ENCODE assay signal across 1 cellular context in genomic region chr6:26594730-26595632, GRCh38.
TF ChIP-seq lines count a peak whose summit lies in the region.

No MANE protein-coding gene starts in this region.

TF ChIP-seq in HepG2, 621 proteins besides CTCF, POLR2A, EP300 and RAD21 (continued from another document and continues in another):
- TF ChIP-seq ZNF362 (CRISPR knock-in tag; IDR thresholded peaks at IDR 0.05; ENCODE audit: borderline replicate concordance) (no peak), ZSCAN20 (CRISPR knock-in tag; IDR thresholded peaks at IDR 0.05; ENCODE audit: borderline replicate concordance) (no peak), NAIF1 (CRISPR knock-in tag; IDR thresholded peaks at IDR 0.05; ENCODE audit: borderline replicate concordance) (no peak), ZNF557 (CRISPR knock-in tag; IDR thresholded peaks at IDR 0.05) (0 out of 2 replicates have a peak, but pooled peaks have one; percentile 23), GATAD2A (CRISPR knock-in tag; IDR thresholded peaks at IDR 0.05) (peak; percentile 34; the same call in 1 of the 2 replicates), SALL1 (CRISPR knock-in tag; IDR thresholded peaks at IDR 0.05) (no peak), KDM1A (CRISPR knock-in tag; IDR thresholded peaks at IDR 0.05) (0 out of 2 replicates have a peak, but pooled peaks have one; percentile 17), HIVEP1 (CRISPR knock-in tag; IDR thresholded peaks at IDR 0.05) (no peak), NR0B2 (CRISPR knock-in tag; IDR thresholded peaks at IDR 0.05) (no peak), ZNF724P (CRISPR knock-in tag; IDR thresholded peaks at IDR 0.05; ENCODE audit: borderline replicate concordance) (no peak), SIX1 (CRISPR knock-in tag; IDR thresholded peaks at IDR 0.05; ENCODE audit: borderline replicate concordance) (no peak), SP140L (CRISPR knock-in tag; IDR thresholded peaks at IDR 0.05; ENCODE audit: borderline replicate concordance) (no peak), NR2F2 (IDR thresholded peaks at IDR 0.05; ENCODE audit: borderline replicate concordance, low read depth) (no peak), ZNF451 (CRISPR knock-in tag; IDR thresholded peaks at IDR 0.05) (no peak), NCOA1 (CRISPR knock-in tag; IDR thresholded peaks at IDR 0.05) (no peak), MTF2 (CRISPR knock-in tag; IDR thresholded peaks at IDR 0.05; ENCODE audit: borderline replicate concordance) (no peak), TCF12 (IDR thresholded peaks at IDR 0.05) (no peak), TCF12 (CRISPR knock-in tag; IDR thresholded peaks at IDR 0.05) (no peak), ZNF18 (CRISPR knock-in tag; IDR thresholded peaks at IDR 0.05; ENCODE audit: insufficient replicate concordance) (no peak), EHMT2 (IDR thresholded peaks at IDR 0.05; ENCODE audit: borderline replicate concordance, low read depth, low read length) (no peak), RCOR2 (CRISPR knock-in tag; IDR thresholded peaks at IDR 0.05) (no peak), MEIS1 (CRISPR knock-in tag; IDR thresholded peaks at IDR 0.05; ENCODE audit: borderline replicate concordance) (no peak), ZNF121 (CRISPR knock-in tag; IDR thresholded peaks at IDR 0.05) (no peak), NFYC (CRISPR knock-in tag; IDR thresholded peaks at IDR 0.05) (no peak), HMG20B (CRISPR knock-in tag; conservative IDR thresholded peaks at IDR 0.05) (0 out of 2 replicates have a peak, but pooled peaks have one; percentile 12), ZNF335 (CRISPR knock-in tag; IDR thresholded peaks at IDR 0.05) (peak; percentile 61; the same call in 1 of the 2 replicates), GRHL1 (CRISPR knock-in tag; conservative IDR thresholded peaks at IDR 0.05) (no peak), ATF1 (CRISPR knock-in tag; IDR thresholded peaks at IDR 0.05) (0 out of 2 replicates have a peak, but pooled peaks have one; percentile 20), ZFP1 (CRISPR knock-in tag; IDR thresholded peaks at IDR 0.05) (no peak), ADNP (CRISPR knock-in tag; IDR thresholded peaks at IDR 0.05) (0 out of 2 replicates have a peak, but pooled peaks have one; percentile 27), ZNF576 (CRISPR knock-in tag; IDR thresholded peaks at IDR 0.05) (no peak), DRAP1 (CRISPR knock-in tag; IDR thresholded peaks at IDR 0.05) (0 out of 2 replicates have a peak, but pooled peaks have one; percentile 39), RBM39 (IDR thresholded peaks at IDR 0.05; ENCODE audit: low read depth, low read length, poor library complexity, severe bottlenecking) (no peak), MED1 (CRISPR knock-in tag; IDR thresholded peaks at IDR 0.05) (0 out of 2 replicates have a peak, but pooled peaks have one; percentile 19), ZNF678 (CRISPR knock-in tag; IDR thresholded peaks at IDR 0.05) (no peak), ZFP36 (IDR thresholded peaks at IDR 0.05; ENCODE audit: borderline replicate concordance, low read depth, low read length, partially characterized antibody) (no peak), PTBP1 (IDR thresholded peaks at IDR 0.05; ENCODE audit: low read depth, low read length, poor library complexity, severe bottlenecking) (no peak), ZNF160 (CRISPR knock-in tag; IDR thresholded peaks at IDR 0.05) (no peak), ZNF276 (CRISPR knock-in tag; IDR thresholded peaks at IDR 0.05; ENCODE audit: low read depth) (no peak), MAFF (IDR thresholded peaks at IDR 0.05; ENCODE audit: low read depth, low read length) (no peak), ZNF224 (CRISPR knock-in tag; IDR thresholded peaks at IDR 0.05) (no peak), SKI (IDR thresholded peaks at IDR 0.05; ENCODE audit: partially characterized antibody) (no peak), LCORL (IDR thresholded peaks at IDR 0.05) (no peak), LCORL (CRISPR knock-in tag; IDR thresholded peaks at IDR 0.05) (no peak), ZBTB39 (CRISPR knock-in tag; IDR thresholded peaks at IDR 0.05) (no peak), PATZ1 (CRISPR knock-in tag; IDR thresholded peaks at IDR 0.05) (no peak), ZNF672 (CRISPR knock-in tag; IDR thresholded peaks at IDR 0.05) (no peak), ZNF512B (CRISPR knock-in tag; IDR thresholded peaks at IDR 0.05; ENCODE audit: borderline replicate concordance) (0 out of 2 replicates have a peak, but pooled peaks have one; percentile 6), CERS6 (CRISPR knock-in tag; IDR thresholded peaks at IDR 0.05) (no peak), FOXA3 (CRISPR knock-in tag; IDR thresholded peaks at IDR 0.05) (no peak), GFI1 (CRISPR knock-in tag; IDR thresholded peaks at IDR 0.05; ENCODE audit: borderline replicate concordance) (0 out of 2 replicates have a peak, but pooled peaks have one; percentile 37), ZFP36L1 (CRISPR knock-in tag; IDR thresholded peaks at IDR 0.05) (no peak), ATF3 (CRISPR knock-in tag; IDR thresholded peaks at IDR 0.05) (no peak), RXRB (CRISPR knock-in tag; IDR thresholded peaks at IDR 0.05; ENCODE audit: borderline replicate concordance) (peak; percentile 16; the same call in 1 of the 2 replicates), ZNF282 (IDR thresholded peaks at IDR 0.05; ENCODE audit: partially characterized antibody) (no peak), YEATS4 (CRISPR knock-in tag; IDR thresholded peaks at IDR 0.05; ENCODE audit: borderline replicate concordance) (no peak), HOXA3 (CRISPR knock-in tag; IDR thresholded peaks at IDR 0.05) (no peak)
